In genomic region chr6:20455175-20456075, GRCh38 we compare ENCODE assay signal across 1 cellular context.
A peak's percentile ranks its signal among the peaks of the same experiment; 100 is the strongest.
TF ChIP-seq lines count a peak whose summit lies in the region.

No MANE protein-coding gene starts in this region.

TF ChIP-seq in K562, 482 proteins besides CTCF, POLR2A, EP300 and RAD21 (continued from another document):
- TF ChIP-seq, protein P1, sequence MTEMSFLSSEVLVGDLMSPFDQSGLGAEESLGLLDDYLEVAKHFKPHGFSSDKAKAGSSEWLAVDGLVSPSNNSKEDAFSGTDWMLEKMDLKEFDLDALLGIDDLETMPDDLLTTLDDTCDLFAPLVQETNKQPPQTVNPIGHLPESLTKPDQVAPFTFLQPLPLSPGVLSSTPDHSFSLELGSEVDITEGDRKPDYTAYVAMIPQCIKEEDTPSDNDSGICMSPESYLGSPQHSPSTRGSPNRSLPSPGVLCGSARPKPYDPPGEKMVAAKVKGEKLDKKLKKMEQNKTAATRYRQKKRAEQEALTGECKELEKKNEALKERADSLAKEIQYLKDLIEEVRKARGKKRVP (CRISPR knock-in tag; IDR thresholded peaks at IDR 0.05), result no peak
- TF ChIP-seq FOXA1 (IDR thresholded peaks at IDR 0.05; ENCODE audit: borderline replicate concordance), result no peak
- no peak for TF ChIP-seq ZNF77 (CRISPR knock-in tag; IDR thresholded peaks at IDR 0.05)
- no peak for TF ChIP-seq RBBP5 (IDR thresholded peaks at IDR 0.05; ENCODE audit: borderline replicate concordance, insufficient read depth, low read length, poor library complexity, severe bottlenecking)
- TF ChIP-seq, protein P2, sequence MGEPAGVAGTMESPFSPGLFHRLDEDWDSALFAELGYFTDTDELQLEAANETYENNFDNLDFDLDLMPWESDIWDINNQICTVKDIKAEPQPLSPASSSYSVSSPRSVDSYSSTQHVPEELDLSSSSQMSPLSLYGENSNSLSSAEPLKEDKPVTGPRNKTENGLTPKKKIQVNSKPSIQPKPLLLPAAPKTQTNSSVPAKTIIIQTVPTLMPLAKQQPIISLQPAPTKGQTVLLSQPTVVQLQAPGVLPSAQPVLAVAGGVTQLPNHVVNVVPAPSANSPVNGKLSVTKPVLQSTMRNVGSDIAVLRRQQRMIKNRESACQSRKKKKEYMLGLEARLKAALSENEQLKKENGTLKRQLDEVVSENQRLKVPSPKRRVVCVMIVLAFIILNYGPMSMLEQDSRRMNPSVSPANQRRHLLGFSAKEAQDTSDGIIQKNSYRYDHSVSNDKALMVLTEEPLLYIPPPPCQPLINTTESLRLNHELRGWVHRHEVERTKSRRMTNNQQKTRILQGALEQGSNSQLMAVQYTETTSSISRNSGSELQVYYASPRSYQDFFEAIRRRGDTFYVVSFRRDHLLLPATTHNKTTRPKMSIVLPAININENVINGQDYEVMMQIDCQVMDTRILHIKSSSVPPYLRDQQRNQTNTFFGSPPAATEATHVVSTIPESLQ (CRISPR knock-in tag; IDR thresholded peaks at IDR 0.05), result no peak
- no peak for TF ChIP-seq ZNF263 (CRISPR knock-in tag; IDR thresholded peaks at IDR 0.05; ENCODE audit: borderline replicate concordance)
- no peak for TF ChIP-seq BCOR (IDR thresholded peaks at IDR 0.05)
- TF ChIP-seq PTBP1 (IDR thresholded peaks at IDR 0.05; ENCODE audit: low read depth, low read length), result no peak
- no peak for TF ChIP-seq JUND (IDR thresholded peaks at IDR 0.05; ENCODE audit: borderline replicate concordance, low read depth, low read length)
- TF ChIP-seq JUND (tag; IDR thresholded peaks at IDR 0.05; ENCODE audit: borderline replicate concordance, low read depth, low read length), result no peak
- TF ChIP-seq CBX3 (IDR thresholded peaks at IDR 0.05; ENCODE audit: borderline replicate concordance in 1 of 2, low read length in 2 of 2), result no peak
- no peak for TF ChIP-seq ZNF174 (CRISPR knock-in tag; IDR thresholded peaks at IDR 0.05)
- TF ChIP-seq SMARCE1 (IDR thresholded peaks at IDR 0.05), result 0 out of 2 replicates have a peak, but pooled peaks have one; percentile 17
- TF ChIP-seq DACH1 (IDR thresholded peaks at IDR 0.05; ENCODE audit: partially characterized antibody), result no peak
- peak; percentile 13; the same call in 1 of the 2 replicates for TF ChIP-seq TCF3 (CRISPR knock-in tag; IDR thresholded peaks at IDR 0.05)
- TF ChIP-seq CREBBP (IDR thresholded peaks at IDR 0.05; ENCODE audit: low read depth, low read length), result no peak
- no peak for TF ChIP-seq NELFE (IDR thresholded peaks at IDR 0.05; ENCODE audit: insufficient read depth, insufficient read length)
- TF ChIP-seq DMBX1 (CRISPR knock-in tag; IDR thresholded peaks at IDR 0.05; ENCODE audit: borderline replicate concordance), result 0 out of 2 replicates have a peak, but pooled peaks have one; percentile 2
